In genomic region chr17:80035937-80036714, GRCh38 we compare ENCODE assay signal across 8 cellular contexts. TPM values are rescaled to one million over a fixed set of nuclear protein-coding genes. Genes with fewer than 3 reads are reported as not detected.
DNase-seq lines count a peak whose midpoint lies in the region; ATAC-seq and TF ChIP-seq lines count a peak whose summit lies in the region.

Gene CCDC40 (plus strand): TSS chr17:80036642. CDS start chr17:80036663, 21 bp downstream.

- peak; percentile 49 for ATAC-seq in HG02981 (IDR thresholded peaks at IDR 0.05; ENCODE audit: unreplicated experiment)
- peak; percentile 96 for ATAC-seq in left lung
- no peak for ATAC-seq in HG03175 (IDR thresholded peaks at IDR 0.05; ENCODE audit: unreplicated experiment)

- POLR2A ChIA-PET in activated CD4-positive, alpha-beta T cell treated with anti-CD3 and anti-CD28 coated beads, Interleukin-2, amount 10 ng/mL, durations not matched to agents 7 days and 5 days (lab: Charles Lee): no interaction called here

- peak within 1 kb of the TSS; percentile 25 for H3K27ac Mint-ChIP-seq in activated CD4-positive, alpha-beta T cell treated with anti-CD3 and anti-CD28 coated beads, Interleukin-2, amount 10 ng/mL, durations not matched to agents 7 days and 5 days
- H3K27ac Mint-ChIP-seq in dendritic cell treated with granulocyte-macrophage colony-stimulating factor and Interleukin-4, amounts not matched to agents 40 ng/mL and 50 ng/mL, for 4 days: peak within 1 kb of the TSS; percentile 90

- H3K27me3 Mint-ChIP-seq in activated CD4-positive, alpha-beta T cell treated with anti-CD3 and anti-CD28 coated beads, Interleukin-2, amount 10 ng/mL, durations not matched to agents 7 days and 5 days: peaks cover 41% of the 10 kb centered on the region
- peaks cover 58% of the 10 kb centered on the region for H3K27me3 Mint-ChIP-seq in dendritic cell treated with granulocyte-macrophage colony-stimulating factor and Interleukin-4, amounts not matched to agents 40 ng/mL and 50 ng/mL, for 4 days

- peak; percentile 37 for DNase-seq in DMS79 treated with DMSO at 0.1 percent for 48 hours (lab: John Stamatoyannopoulos, UW)
- peak; percentile 25 for DNase-seq in NCI-H446 treated with DMSO at 0.1 percent for 48 hours (lab: John Stamatoyannopoulos, UW)
- peak; percentile 79 for DNase-seq in activated CD4-positive, alpha-beta T cell treated with anti-CD3 and anti-CD28 coated beads, Interleukin-2, amount 10 ng/mL, durations not matched to agents 7 days and 5 days
- peak; percentile 88 to 95 for DNase-seq in left lung
- DNase-seq in stimulated activated CD4-positive, alpha-beta T cell treated with anti-CD3 and anti-CD28 coated beads, Interleukin-2, amount 100 ng/mL, for 24 hours: peak; percentile 74 to 75

- H3K4me3 Mint-ChIP-seq in activated CD4-positive, alpha-beta T cell treated with anti-CD3 and anti-CD28 coated beads, Interleukin-2, amount 10 ng/mL, durations not matched to agents 7 days and 5 days: peak within 1 kb of the TSS; percentile 73
- peak within 1 kb of the TSS; percentile 90 for H3K4me3 Mint-ChIP-seq in dendritic cell treated with granulocyte-macrophage colony-stimulating factor and Interleukin-4, amounts not matched to agents 40 ng/mL and 50 ng/mL, for 4 days

- peaks cover 0 to 33% of the 10 kb centered on the region in 2 donors for H3K27me3 ChIP-seq in left lung

- H3K9me3 Mint-ChIP-seq in activated CD4-positive, alpha-beta T cell treated with anti-CD3 and anti-CD28 coated beads, Interleukin-2, amount 10 ng/mL, durations not matched to agents 7 days and 5 days: no peaks in the 10 kb centered on the region
- no peaks in the 10 kb centered on the region for H3K9me3 Mint-ChIP-seq in dendritic cell treated with granulocyte-macrophage colony-stimulating factor and Interleukin-4, amounts not matched to agents 40 ng/mL and 50 ng/mL, for 4 days

- intact Hi-C loops in dendritic cell treated with granulocyte-macrophage colony-stimulating factor and Interleukin-4, amounts not matched to agents 40 ng/mL and 50 ng/mL, for 4 days (cut with micrococcal nuclease): no loop called here
- intact Hi-C loops in left lung (cut with DNase I): no loop called here

- no peaks in the 10 kb centered on the region for H3K9me3 ChIP-seq in left lung

- peaks cover 16% of the 10 kb centered on the region for H3K4me1 Mint-ChIP-seq in activated CD4-positive, alpha-beta T cell treated with anti-CD3 and anti-CD28 coated beads, Interleukin-2, amount 10 ng/mL, durations not matched to agents 7 days and 5 days
- peaks cover 28% of the 10 kb centered on the region for H3K4me1 Mint-ChIP-seq in dendritic cell treated with granulocyte-macrophage colony-stimulating factor and Interleukin-4, amounts not matched to agents 40 ng/mL and 50 ng/mL, for 4 days (ENCODE audit: low read depth)

- H3K36me3 ChIP-seq in left lung: no peaks in the 10 kb centered on the region

- no peak for TF ChIP-seq CTCF in left lung (IDR thresholded peaks at IDR 0.05)

- H3K27ac ChIP-seq in left lung: peak within 1 kb of the TSS; percentile 86 to 96

- CTCF ChIA-PET in activated CD4-positive, alpha-beta T cell treated with anti-CD3 and anti-CD28 coated beads, Interleukin-2, amount 10 ng/mL, durations not matched to agents 7 days and 5 days (lab: Charles Lee): no interaction called here

- peaks cover 4 to 31% of the 10 kb centered on the region in 2 donors for H3K4me1 ChIP-seq in left lung

- H3K36me3 Mint-ChIP-seq in activated CD4-positive, alpha-beta T cell treated with anti-CD3 and anti-CD28 coated beads, Interleukin-2, amount 10 ng/mL, durations not matched to agents 7 days and 5 days (ENCODE audit: low read depth): no peaks in the 10 kb centered on the region
- peaks cover 13% of the 10 kb centered on the region for H3K36me3 Mint-ChIP-seq in dendritic cell treated with granulocyte-macrophage colony-stimulating factor and Interleukin-4, amounts not matched to agents 40 ng/mL and 50 ng/mL, for 4 days (ENCODE audit: low read depth)

- peak within 1 kb of the TSS; percentile 62 to 84 for H3K4me3 ChIP-seq in left lung

RNA-seq across cellular contexts. Expression of gene CCDC40, which starts in this region (rescaled TPM):
- not detected for total RNA-seq in activated CD4-positive, alpha-beta T cell treated with anti-CD3 and anti-CD28 coated beads, Interleukin-2, amount 10 ng/mL, durations not matched to agents 7 days and 5 days
- 1 to 10 TPM; 8.0 to 8.4 TPM for total RNA-seq in left lung

Comparison
In these comparisons a context has a peak if more than half of its experiments do, and no peak if none do; other contexts are left out.
1. RNA of gene CCDC40 (total RNA-seq): 8.0 to 8.4 TPM in left lung; not detected in activated CD4-positive, alpha-beta T cell treated with anti-CD3 and anti-CD28 coated beads, Interleukin-2, amount 10 ng/mL, durations not matched to agents 7 days and 5 days; every median in the first group is over 4 times any median in the second.
2. Peak in DNase-seq in activated CD4-positive, alpha-beta T cell treated with anti-CD3 and anti-CD28 coated beads, Interleukin-2, amount 10 ng/mL, durations not matched to agents 7 days and 5 days; RNA of the gene not detected or under 1 TPM.
3. DNase-seq: peak in every context shown above with its lines; median percentile 92 in left lung; 79 in activated CD4-positive, alpha-beta T cell treated with anti-CD3 and anti-CD28 coated beads, Interleukin-2, amount 10 ng/mL, durations not matched to agents 7 days and 5 days; 74 in stimulated activated CD4-positive, alpha-beta T cell treated with anti-CD3 and anti-CD28 coated beads, Interleukin-2, amount 100 ng/mL, for 24 hours; 37 in DMS79 treated with DMSO at 0.1 percent for 48 hours; 25 in NCI-H446 treated with DMSO at 0.1 percent for 48 hours.